In the genomic region with DNA sequence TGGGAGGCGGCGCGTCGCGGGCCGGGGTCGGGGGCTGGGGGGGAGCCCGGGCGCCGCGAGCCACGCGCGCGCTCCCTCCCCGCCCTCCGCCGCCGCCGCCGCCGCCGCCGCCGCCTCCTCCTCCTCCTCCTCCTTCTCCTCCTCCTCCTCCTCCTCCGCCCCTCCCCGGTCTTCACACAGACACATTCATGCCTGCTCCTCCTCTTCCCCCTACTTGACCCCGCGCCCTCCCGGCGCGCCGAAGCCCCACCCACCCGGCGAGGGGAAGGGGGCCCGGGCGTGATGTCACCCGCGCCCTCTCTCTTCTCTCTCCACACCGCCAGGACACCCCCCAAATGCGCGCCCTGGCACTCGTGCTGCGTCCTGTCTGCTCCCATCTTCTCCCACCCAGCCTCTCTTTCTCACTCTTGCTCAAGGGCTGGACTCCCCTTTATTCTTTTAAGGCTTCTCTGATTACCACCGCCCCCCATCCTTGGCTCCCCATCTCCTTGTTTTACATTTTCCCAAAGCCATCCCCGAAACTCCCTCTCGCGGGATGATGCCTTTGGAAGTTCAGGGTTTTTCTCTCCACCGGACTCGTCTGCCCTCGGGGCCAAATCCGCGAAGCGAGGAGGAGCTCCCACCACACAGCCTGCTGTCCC, we compare ENCODE assay signal across 8 cellular contexts. TPM values are rescaled to one million over a fixed set of nuclear protein-coding genes. Genes with fewer than 3 reads are reported as not detected.
DNase-seq lines count a peak whose midpoint lies in the region; ATAC-seq and TF ChIP-seq lines count a peak whose summit lies in the region.

No MANE protein-coding gene starts in this region.

- ATAC-seq in Right ventricle myocardium inferior = peak; percentile 57
- ATAC-seq in HG03280 (IDR thresholded peaks at IDR 0.05; ENCODE audit: unreplicated experiment) = no peak
- ATAC-seq in HG03175 (IDR thresholded peaks at IDR 0.05; ENCODE audit: unreplicated experiment) = no peak
- ATAC-seq in HG03439 (IDR thresholded peaks at IDR 0.05; ENCODE audit: unreplicated experiment) = no peak

- no peaks in the 10 kb centered on the region for H3K36me3 Mint-ChIP-seq in activated naive CD4-positive, alpha-beta T cell treated with anti-CD3 and anti-CD28 coated beads for 36 hours (ENCODE audit: low read depth)
- no peaks in the 10 kb centered on the region for H3K36me3 Mint-ChIP-seq in activated T-helper 2 cell treated with anti-CD3 and anti-CD28 coated beads, Interferon-gamma antibody, Interleukin-2, Interleukin-4, amounts not matched to agents 10 μg/mL and 5 μg/mL and 100 μg/mL, durations not matched to agents 14 hours and 24 hours and 36 hours (ENCODE audit: low read depth)

- peak overlapping the region; percentile 82 for H3K27ac ChIP-seq in osteoblast (ENCODE audit: low read depth, low read length)

- peaks cover 8% of the 10 kb centered on the region for H4K20me1 ChIP-seq in osteoblast (ENCODE audit: insufficient read depth, low read length)

- CTCF ChIA-PET in activated naive CD4-positive, alpha-beta T cell treated with anti-CD3 and anti-CD28 coated beads for 36 hours (lab: Charles Lee) = no interaction called here

- peak; percentile 29 for DNase-seq in activated naive CD4-positive, alpha-beta T cell treated with anti-CD3 and anti-CD28 coated beads for 36 hours
- DNase-seq in activated naive CD4-positive, alpha-beta T cell (lab: John Stamatoyannopoulos, UW) = no peak
- no peak for DNase-seq in activated T-helper 2 cell treated with anti-CD3 and anti-CD28 coated beads, Interferon-gamma antibody, Interleukin-2, Interleukin-4, amounts not matched to agents 10 μg/mL and 5 μg/mL and 100 μg/mL, durations not matched to agents 14 hours and 24 hours and 36 hours (ENCODE audit: low spot score)
- peak; percentile 85 for DNase-seq in Right ventricle myocardium inferior (ENCODE audit: missing footprints)
- DNase-seq in osteoblast (ENCODE audit: insufficient read length, low spot score, missing footprints) = peak; percentile 93

- H3K4me3 Mint-ChIP-seq in activated naive CD4-positive, alpha-beta T cell treated with anti-CD3 and anti-CD28 coated beads for 36 hours = peak overlapping the region; percentile 69
- H3K4me3 Mint-ChIP-seq in activated T-helper 2 cell treated with anti-CD3 and anti-CD28 coated beads, Interferon-gamma antibody, Interleukin-2, Interleukin-4, amounts not matched to agents 10 μg/mL and 5 μg/mL and 100 μg/mL, durations not matched to agents 14 hours and 24 hours and 36 hours (ENCODE audit: low read depth) = peak overlapping the region; percentile 74

- peak overlapping the region; percentile 92 for H3K4me3 ChIP-seq in osteoblast (ENCODE audit: insufficient read depth, low read length)

- TF ChIP-seq CTCF in osteoblast (IDR thresholded peaks at IDR 0.05; ENCODE audit: extremely low read depth, low read depth, low read length) = no peak

- no peaks in the 10 kb centered on the region for H3K9me3 ChIP-seq in osteoblast (ENCODE audit: low read depth, low read length)

- no peaks in the 10 kb centered on the region for H3K27me3 ChIP-seq in osteoblast (ENCODE audit: insufficient read depth, low read length)

- peaks cover 30% of the 10 kb centered on the region for H3K79me2 ChIP-seq in osteoblast (ENCODE audit: insufficient read depth, low read length)

- peak overlapping the region; percentile 88 for H2AFZ ChIP-seq in osteoblast (ENCODE audit: low read length)

- peaks cover 36% of the 10 kb centered on the region for H3K4me1 ChIP-seq in osteoblast (ENCODE audit: insufficient read depth, low read length)

- H3K27ac Mint-ChIP-seq in activated naive CD4-positive, alpha-beta T cell treated with anti-CD3 and anti-CD28 coated beads for 36 hours = no peak overlapping the region
- no peak overlapping the region for H3K27ac Mint-ChIP-seq in activated T-helper 2 cell treated with anti-CD3 and anti-CD28 coated beads, Interferon-gamma antibody, Interleukin-2, Interleukin-4, amounts not matched to agents 10 μg/mL and 5 μg/mL and 100 μg/mL, durations not matched to agents 14 hours and 24 hours and 36 hours

- peak overlapping the region; percentile 78 for H3K4me2 ChIP-seq in osteoblast (ENCODE audit: insufficient read depth, low read length)

- no peaks in the 10 kb centered on the region for H3K9me3 Mint-ChIP-seq in activated naive CD4-positive, alpha-beta T cell treated with anti-CD3 and anti-CD28 coated beads for 36 hours
- H3K9me3 Mint-ChIP-seq in activated T-helper 2 cell treated with anti-CD3 and anti-CD28 coated beads, Interferon-gamma antibody, Interleukin-2, Interleukin-4, amounts not matched to agents 10 μg/mL and 5 μg/mL and 100 μg/mL, durations not matched to agents 14 hours and 24 hours and 36 hours = no peaks in the 10 kb centered on the region

- intact Hi-C loops in activated naive CD4-positive, alpha-beta T cell treated with anti-CD3 and anti-CD28 coated beads for 36 hours (cut with micrococcal nuclease) = loop anchor here (5.0 kb wide), 1 partner anchor 649 kb away; no protein-coding TSS in a partner anchor
- intact Hi-C loops in activated T-helper 2 cell treated with anti-CD3 and anti-CD28 coated beads, Interferon-gamma antibody, Interleukin-2, Interleukin-4, amounts not matched to agents 10 μg/mL and 5 μg/mL and 100 μg/mL, durations not matched to agents 14 hours and 24 hours and 36 hours (cut with micrococcal nuclease) = no loop called here
- intact Hi-C loops in Right ventricle myocardium inferior (cut with DNase I) = loop anchor here (5.0 to 10.0 kb wide), 2 partner anchors 141 to 253 kb away; no protein-coding TSS in a partner anchor

- peaks cover 62% of the 10 kb centered on the region for H3K27me3 Mint-ChIP-seq in activated naive CD4-positive, alpha-beta T cell treated with anti-CD3 and anti-CD28 coated beads for 36 hours (ENCODE audit: low read depth)
- H3K27me3 Mint-ChIP-seq in activated T-helper 2 cell treated with anti-CD3 and anti-CD28 coated beads, Interferon-gamma antibody, Interleukin-2, Interleukin-4, amounts not matched to agents 10 μg/mL and 5 μg/mL and 100 μg/mL, durations not matched to agents 14 hours and 24 hours and 36 hours (ENCODE audit: low read depth) = peaks cover 73% of the 10 kb centered on the region

- no peaks in the 10 kb centered on the region for H3K36me3 ChIP-seq in osteoblast (ENCODE audit: insufficient read depth, low read length)

- H3K4me1 Mint-ChIP-seq in activated naive CD4-positive, alpha-beta T cell treated with anti-CD3 and anti-CD28 coated beads for 36 hours (ENCODE audit: low read depth) = peaks cover 7% of the 10 kb centered on the region
- H3K4me1 Mint-ChIP-seq in activated T-helper 2 cell treated with anti-CD3 and anti-CD28 coated beads, Interferon-gamma antibody, Interleukin-2, Interleukin-4, amounts not matched to agents 10 μg/mL and 5 μg/mL and 100 μg/mL, durations not matched to agents 14 hours and 24 hours and 36 hours (ENCODE audit: low read depth) = peaks cover 8% of the 10 kb centered on the region

RNA-seq across cellular contexts. Expression of a gene that starts 1.0 kb away (rescaled TPM):
- total RNA-seq in activated naive CD4-positive, alpha-beta T cell treated with anti-CD3 and anti-CD28 coated beads for 36 hours = under 1 TPM; 0.24 to 0.32 TPM
- not detected in 2 replicates for total RNA-seq in activated T-helper 2 cell treated with anti-CD3 and anti-CD28 coated beads, Interferon-gamma antibody, Interleukin-2, Interleukin-4, amounts not matched to agents 10 μg/mL and 5 μg/mL and 100 μg/mL, durations not matched to agents 14 hours and 24 hours and 36 hours
- total RNA-seq in Right ventricle myocardium inferior (3.9 TPM), osteoblast (10.9 and 11.9 TPM in 2 replicates)

Comparison
In these comparisons a context has a peak if more than half of its experiments do, and no peak if none do; other contexts are left out.
1. DNase-seq: peak in activated naive CD4-positive, alpha-beta T cell treated with anti-CD3 and anti-CD28 coated beads for 36 hours (single experiment), Right ventricle myocardium inferior (single experiment) and osteoblast (single experiment); none in activated naive CD4-positive, alpha-beta T cell (0 of 4) and activated T-helper 2 cell treated with anti-CD3 and anti-CD28 coated beads, Interferon-gamma antibody, Interleukin-2, Interleukin-4, amounts not matched to agents 10 μg/mL and 5 μg/mL and 100 μg/mL, durations not matched to agents 14 hours and 24 hours and 36 hours (single experiment).